8 cellular contexts compared by ENCODE assay signal in genomic region chr2:187138240-187138639, GRCh38.
DNase-seq lines count a peak whose midpoint lies in the region; ATAC-seq, FAIRE-seq and TF ChIP-seq lines count a peak whose summit lies in the region.

No MANE protein-coding gene starts in this region.

- H3K36me3 ChIP-seq in WERI-Rb-1 = no peaks in the 10 kb centered on the region

- H3K9me3 ChIP-seq in WERI-Rb-1 (ENCODE audit: severe bottlenecking) = no peaks in the 10 kb centered on the region

- DNase-seq in GM12864 (ENCODE audit: low read depth) (no peak), WERI-Rb-1 (peak; percentile 33), iris pigment epithelial cell (ENCODE audit: low read depth) (peak; percentile 33), NCI-H2029 treated with DMSO at 0.1 percent for 48 hours (lab: John Stamatoyannopoulos, UW) (no peak), GM12892 (ENCODE audit: insufficient read length) (no peak)

- H3K4me3 ChIP-seq in GM12864 (ENCODE audit: low read depth, low read length) (no peak overlapping the region), WERI-Rb-1 (ENCODE audit: low read depth, low read length) (no peak overlapping the region)

- H3K27ac ChIP-seq in WERI-Rb-1 = no peak overlapping the region

- peak; percentile 58 for TF ChIP-seq CTCF in GM12864 (IDR thresholded peaks at IDR 0.05; ENCODE audit: low read depth, low read length, missing control alignments)
- peak; percentile 61 for TF ChIP-seq CTCF in WERI-Rb-1 (IDR thresholded peaks at IDR 0.05; ENCODE audit: low read depth, low read length)

- no peaks in the 10 kb centered on the region for H3K27me3 ChIP-seq in WERI-Rb-1 (ENCODE audit: insufficient read depth, low read depth, severe bottlenecking)

- no peak for FAIRE-seq in GM12892 (lab: Jason Lieb, UNC)

- TF ChIP-seq POLR2A in GM12892 (IDR thresholded peaks at IDR 0.05; ENCODE audit: low read depth, low read length) = no peak

- peak; percentile 70 for ATAC-seq in HG03159 (IDR thresholded peaks at IDR 0.05; ENCODE audit: unreplicated experiment)
- ATAC-seq in GM18520 (IDR thresholded peaks at IDR 0.05; ENCODE audit: unreplicated experiment) = no peak
- no peak for ATAC-seq in GM19397 (IDR thresholded peaks at IDR 0.05; ENCODE audit: unreplicated experiment)

Comparison
In these comparisons a context has a peak if more than half of its experiments do, and no peak if none do; other contexts are left out.
1. DNase-seq: peak in WERI-Rb-1 (single experiment) and iris pigment epithelial cell (single experiment); none in GM12864 (single experiment), NCI-H2029 treated with DMSO at 0.1 percent for 48 hours (single experiment) and GM12892 (single experiment).